In the genomic region with DNA sequence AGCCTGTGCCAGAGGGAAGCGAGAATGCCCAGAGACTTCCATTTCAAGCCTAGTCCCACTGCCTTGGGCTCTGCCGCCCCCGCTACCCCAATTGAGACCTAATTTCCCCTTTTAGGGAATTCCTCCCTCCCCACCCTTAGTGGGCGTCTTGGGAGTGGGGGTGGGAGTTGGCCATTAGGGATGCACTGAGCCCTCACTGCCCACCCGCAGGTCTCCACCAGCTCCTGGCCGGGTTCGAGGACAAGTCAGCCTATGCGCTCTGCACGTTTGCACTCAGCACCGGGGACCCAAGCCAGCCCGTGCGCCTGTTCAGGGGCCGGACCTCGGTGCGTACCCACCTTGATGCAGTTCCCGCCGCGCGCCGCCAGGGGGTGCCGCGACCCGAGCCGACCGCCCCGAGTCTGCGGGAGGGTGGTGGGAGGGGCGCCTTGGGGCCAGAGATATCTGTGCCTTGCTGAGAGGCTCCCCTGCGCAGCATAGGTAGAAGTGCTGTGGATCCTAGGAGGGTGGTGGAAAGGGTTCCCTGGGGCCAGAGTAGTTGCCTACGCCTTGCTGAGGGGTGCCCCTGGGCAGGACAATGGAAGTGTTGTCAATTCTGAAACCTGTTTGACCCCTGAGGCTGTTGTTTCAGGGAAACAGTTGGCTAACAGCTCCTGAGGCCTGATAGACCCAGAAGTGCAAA, we compare ENCODE assay signal across 8 cellular contexts. TPM values are rescaled to one million over a fixed set of nuclear protein-coding genes. Genes with fewer than 3 reads are reported as not detected.
DNase-seq lines count a peak whose midpoint lies in the region; ATAC-seq and TF ChIP-seq lines count a peak whose summit lies in the region.

No MANE protein-coding gene starts in this region.

- H3K27ac Mint-ChIP-seq in activated naive CD4-positive, alpha-beta T cell treated with anti-CD3 and anti-CD28 coated beads, Interleukin-2, amount 10 ng/mL, durations not matched to agents 7 days and 5 days = no peak overlapping the region

- peak; percentile 46 for ATAC-seq in HG03039 (IDR thresholded peaks at IDR 0.05; ENCODE audit: unreplicated experiment)
- no peak for ATAC-seq in HG02571 (IDR thresholded peaks at IDR 0.05; ENCODE audit: unreplicated experiment)

- no peak overlapping the region for H3K27ac ChIP-seq in left ventricle myocardium inferior (replicated peaks)

- POLR2A ChIA-PET in GM10248 (lab: Yijun Ruan, JAX) = no interaction called here

- no peaks in the 10 kb centered on the region for H3K9me3 Mint-ChIP-seq in activated naive CD4-positive, alpha-beta T cell treated with anti-CD3 and anti-CD28 coated beads, Interleukin-2, amount 10 ng/mL, durations not matched to agents 7 days and 5 days

- intact Hi-C loops in left ventricle myocardium inferior (cut with micrococcal nuclease) = no loop called here

- H3K4me3 Mint-ChIP-seq in activated naive CD4-positive, alpha-beta T cell treated with anti-CD3 and anti-CD28 coated beads, Interleukin-2, amount 10 ng/mL, durations not matched to agents 7 days and 5 days = no peak overlapping the region

- peaks cover 57% of the 10 kb centered on the region for H3K36me3 ChIP-seq in left ventricle myocardium inferior

- no peaks in the 10 kb centered on the region for H3K27me3 Mint-ChIP-seq in activated naive CD4-positive, alpha-beta T cell treated with anti-CD3 and anti-CD28 coated beads, Interleukin-2, amount 10 ng/mL, durations not matched to agents 7 days and 5 days

- no peaks in the 10 kb centered on the region for H3K9me3 ChIP-seq in left ventricle myocardium inferior (replicated peaks)

- TF ChIP-seq CTCF in GM10248 (IDR thresholded peaks at IDR 0.05; ENCODE audit: control extremely low read depth, extremely low read depth, low read depth, missing control alignments) = peak; percentile 91
- TF ChIP-seq CTCF in left ventricle myocardium inferior (IDR thresholded peaks at IDR 0.05; ENCODE audit: borderline replicate concordance) = peak; percentile 95

- CTCF ChIA-PET in GM10248 (lab: Yijun Ruan, JAX) = interaction anchor here (0.7 to 3.6 kb wide), 27 partner anchors 9 to 204 kb away, joined by 3 to 33 read pairs (median 4); partner anchors contain the start of gene ITPA
- CTCF ChIA-PET in activated naive CD4-positive, alpha-beta T cell treated with anti-CD3 and anti-CD28 coated beads, Interleukin-2, amount 10 ng/mL, durations not matched to agents 7 days and 5 days (lab: Charles Lee) = interaction anchor here (0.7 to 9.0 kb wide), 10 partner anchors 8 to 492 kb away, joined by 3 to 51 read pairs (median 8); partner anchors contain the start of genes ITPA and SLC4A11

- H3K4me1 Mint-ChIP-seq in activated naive CD4-positive, alpha-beta T cell treated with anti-CD3 and anti-CD28 coated beads, Interleukin-2, amount 10 ng/mL, durations not matched to agents 7 days and 5 days = peaks cover 20% of the 10 kb centered on the region

- H3K4me3 ChIP-seq in left ventricle myocardium inferior = peak overlapping the region; percentile 20

- no peaks in the 10 kb centered on the region for H3K27me3 ChIP-seq in left ventricle myocardium inferior (ENCODE audit: low read depth)

- peaks cover 21% of the 10 kb centered on the region for H3K4me1 ChIP-seq in left ventricle myocardium inferior

- peaks cover 27% of the 10 kb centered on the region for H3K36me3 Mint-ChIP-seq in activated naive CD4-positive, alpha-beta T cell treated with anti-CD3 and anti-CD28 coated beads, Interleukin-2, amount 10 ng/mL, durations not matched to agents 7 days and 5 days

- DNase-seq in GM10248 (ENCODE audit: extremely low spot score) (peak; percentile 87), SHP77 treated with DMSO at 0.1 percent for 48 hours (lab: John Stamatoyannopoulos, UW) (peak; percentile 55), left ventricle myocardium inferior (peak; percentile 61), SW 1271 (lab: John Stamatoyannopoulos, UW) (no peak)
- DNase-seq in activated naive CD4-positive, alpha-beta T cell treated with anti-CD3 and anti-CD28 coated beads, Interleukin-2, amount 10 ng/mL, durations not matched to agents 7 days and 5 days = peak; percentile 83
- peak; percentile 60 to 74 (median 72) for DNase-seq in stimulated activated CD4-positive, alpha-beta T cell treated with anti-CD3 and anti-CD28 coated beads, Interleukin-12 subunit alpha, Interleukin-12 subunit beta, amount 100 ng/mL, for 48 hours (ENCODE audit: low read depth in 2 of 3, low spot score in 1 of 3)

RNA-seq across cellular contexts. Expression of gene ITPA, which starts 9.2 kb away (rescaled TPM):
- total RNA-seq in left ventricle myocardium inferior = 17.2 TPM

RNA-seq across cellular contexts. Expression of gene DDRGK1, which starts 14.0 kb away (rescaled TPM):
- 30.0 TPM for total RNA-seq in left ventricle myocardium inferior

RNA-seq across cellular contexts. Expression of gene SLC4A11, which starts 20.5 kb away (rescaled TPM):
- 0.11 TPM for total RNA-seq in left ventricle myocardium inferior

RNA-seq across cellular contexts. Expression of gene LZTS3, which starts 45.1 kb away (rescaled TPM):
- total RNA-seq in left ventricle myocardium inferior = 13.4 TPM

RNA-seq across cellular contexts. Expression of gene FASTKD5, which starts 58.8 kb away (rescaled TPM):
- 27.8 TPM for total RNA-seq in left ventricle myocardium inferior

Comparison
In these comparisons a context has a peak if more than half of its experiments do, and no peak if none do; other contexts are left out.
1. DNase-seq: peak in GM10248 (single experiment), SHP77 treated with DMSO at 0.1 percent for 48 hours (single experiment), activated naive CD4-positive, alpha-beta T cell treated with anti-CD3 and anti-CD28 coated beads, Interleukin-2, amount 10 ng/mL, durations not matched to agents 7 days and 5 days (single experiment), left ventricle myocardium inferior (single experiment) and stimulated activated CD4-positive, alpha-beta T cell treated with anti-CD3 and anti-CD28 coated beads, Interleukin-12 subunit alpha, Interleukin-12 subunit beta, amount 100 ng/mL, for 48 hours (3 of 3); none in SW 1271 (0 of 2).